29 cellular contexts compared by ENCODE assay signal in the genomic region with DNA sequence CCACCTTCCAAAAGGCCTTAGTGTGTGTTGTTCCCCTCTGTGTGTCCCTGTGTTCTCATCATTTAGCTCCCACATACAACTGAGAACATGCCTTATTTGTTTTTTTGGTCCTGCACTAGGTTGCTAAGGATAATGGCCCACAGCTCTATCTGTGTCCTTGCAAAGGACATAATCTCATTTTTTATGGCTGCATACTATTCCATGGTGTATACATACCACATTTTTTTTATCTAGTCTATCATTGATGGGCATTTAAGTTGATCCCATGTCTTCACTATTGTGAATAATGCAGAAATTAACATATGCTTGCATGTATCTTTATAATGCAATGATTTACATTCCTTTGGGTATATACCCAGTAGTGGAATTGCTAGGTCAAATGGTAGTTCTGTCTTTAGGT.
"Had no signal": no experiment of that assay in that cellular context is flagged by ENCODE, and none has a peak within 500 bp of the region (broad histone marks: within the 10 kb centered on the region; RNA-seq: fewer than 3 reads in every experiment).

No MANE protein-coding gene starts in this region.

- FAIRE-seq: urothelium cell line had no signal

- H3K4me3 Mint-ChIP-seq: stimulated activated effector memory CD8-positive, alpha-beta T cell treated with anti-CD3 and anti-CD28 coated beads, Interleukin-12 subunit alpha, Interleukin-12 subunit beta, amount 100 ng/mL, for 72 hours; stimulated activated memory B cell treated with anti-CD40 and anti-IgM and Interleukin-4, amounts not matched to agents 10 μg/mL and 1 μg/mL and 100 μg/mL, for 72 hours; stimulated activated naive B cell treated with anti-CD40 and anti-IgM and Interleukin-4, amounts not matched to agents 10 μg/mL and 1 μg/mL and 100 μg/mL, for 72 hours; stimulated activated naive CD8-positive, alpha-beta T cell treated with anti-CD3 and anti-CD28 coated beads, Interleukin-15, amount 100 ng/mL, for 72 hours; stimulated activated naive CD8-positive, alpha-beta T cell treated with anti-CD3 and anti-CD28 coated beads, Interleukin-15, Interleukin-2, amounts not matched to agents 100 ng/mL and 50 ng/mL, for 24 hours; type B pancreatic cell had no signal

- H3K4me1 ChIP-seq: stomach, suprapubic skin, testis, thyroid gland, tibial artery, tibial nerve, transverse colon, upper lobe of left lung, upper lobe of right lung, uterus, vagina had no signal

- H3K27me3 Mint-ChIP-seq: stimulated activated memory B cell treated with anti-CD40 and anti-IgM and Interleukin-4, amounts not matched to agents 10 μg/mL and 1 μg/mL and 100 μg/mL, for 72 hours; stimulated activated naive B cell treated with anti-CD40 and anti-IgM and Interleukin-4, amounts not matched to agents 10 μg/mL and 1 μg/mL and 100 μg/mL, for 72 hours; stimulated activated naive CD8-positive, alpha-beta T cell treated with anti-CD3 and anti-CD28 coated beads, Interleukin-15, amount 100 ng/mL, for 72 hours; stimulated activated naive CD8-positive, alpha-beta T cell treated with anti-CD3 and anti-CD28 coated beads, Interleukin-15, Interleukin-2, amounts not matched to agents 100 ng/mL and 50 ng/mL, for 24 hours; type B pancreatic cell had no signal

- H3K4me3 ChIP-seq: stomach, suprapubic skin, testis, thoracic aorta, thyroid gland, tibial artery, tibial nerve, transverse colon, upper lobe of left lung, upper lobe of right lung, uterus, vagina had no signal

- H3K36me3 Mint-ChIP-seq: stimulated activated effector memory CD8-positive, alpha-beta T cell treated with anti-CD3 and anti-CD28 coated beads, Interleukin-12 subunit alpha, Interleukin-12 subunit beta, amount 100 ng/mL, for 72 hours; type B pancreatic cell had no signal

- H3K4me1 Mint-ChIP-seq: stimulated activated effector memory CD8-positive, alpha-beta T cell treated with anti-CD3 and anti-CD28 coated beads, Interleukin-12 subunit alpha, Interleukin-12 subunit beta, amount 100 ng/mL, for 72 hours; stimulated activated naive CD8-positive, alpha-beta T cell treated with anti-CD3 and anti-CD28 coated beads, Interleukin-15, amount 100 ng/mL, for 72 hours had no signal

- H3K27ac Mint-ChIP-seq: stimulated activated effector memory CD8-positive, alpha-beta T cell treated with anti-CD3 and anti-CD28 coated beads, Interleukin-12 subunit alpha, Interleukin-12 subunit beta, amount 100 ng/mL, for 72 hours; stimulated activated memory B cell treated with anti-CD40 and anti-IgM and Interleukin-4, amounts not matched to agents 10 μg/mL and 1 μg/mL and 100 μg/mL, for 72 hours; stimulated activated naive B cell treated with anti-CD40 and anti-IgM and Interleukin-4, amounts not matched to agents 10 μg/mL and 1 μg/mL and 100 μg/mL, for 72 hours; stimulated activated naive CD8-positive, alpha-beta T cell treated with anti-CD3 and anti-CD28 coated beads, Interleukin-15, amount 100 ng/mL, for 72 hours; stimulated activated naive CD8-positive, alpha-beta T cell treated with anti-CD3 and anti-CD28 coated beads, Interleukin-15, Interleukin-2, amounts not matched to agents 100 ng/mL and 50 ng/mL, for 24 hours; type B pancreatic cell had no signal

- H3K9me3 ChIP-seq: testis, thyroid gland, uterus, vagina had no signal

- H3K36me3 ChIP-seq: stomach, suprapubic skin, thoracic aorta, thyroid gland, tibial artery, tibial nerve, transverse colon, upper lobe of left lung, upper lobe of right lung, uterus, vagina had no signal

- DNase-seq: stimulated activated CD4-positive, alpha-beta T cell treated with anti-CD3 and anti-CD28 coated beads, Interleukin-2, amount 100 ng/mL, for 48 hours; stimulated activated CD4-positive, alpha-beta T cell treated with anti-CD3 and anti-CD28 coated beads, Interleukin-4, amount 100 ng/mL, for 1 hour; stimulated activated CD4-positive, alpha-beta T cell treated with anti-CD3 and anti-CD28 coated beads, Interleukin-4, amount 100 ng/mL, for 24 hours; stimulated activated CD4-positive, alpha-beta T cell treated with anti-CD3 and anti-CD28 coated beads, Interleukin-4, amount 100 ng/mL, for 4 hours; stimulated activated CD8-positive, alpha-beta memory T cell treated with anti-CD3 and anti-CD28 coated beads, Interleukin-4, amount 100 ng/mL, for 48 hours; stimulated activated naive B cell treated with anti-CD40 and anti-IgM and Interleukin-4, amounts not matched to agents 10 μg/mL and 1 μg/mL and 100 μg/mL, for 72 hours; stimulated activated naive CD4-positive, alpha-beta T cell; stimulated activated naive CD4-positive, alpha-beta T cell treated with Interleukin-2 at 50 U/mL for 16 hours; stimulated activated naive CD8-positive, alpha-beta T cell treated with anti-CD3 and anti-CD28 coated beads, Interleukin-15, amount 100 ng/mL, for 72 hours; stimulated activated naive CD8-positive, alpha-beta T cell treated with anti-CD3 and anti-CD28 coated beads, Interleukin-15, Interleukin-2, amounts not matched to agents 100 U/mL and 50 U/mL, for 24 hours; stomach; substantia nigra; testis; thyroid gland; tibial artery; transverse colon; trophoblast cell; upper lobe of left lung; upper lobe of right lung; uterus had no signal

- H3K27ac ChIP-seq: stomach, suprapubic skin, testis, thoracic aorta, thyroid gland, tibial artery, tibial nerve, transverse colon, upper lobe of left lung, upper lobe of right lung, uterus, vagina had no signal

- ATAC-seq: stimulated activated effector memory CD8-positive, alpha-beta T cell treated with anti-CD3 and anti-CD28 coated beads, Interleukin-12 subunit alpha, Interleukin-12 subunit beta, amount 100 ng/mL, for 72 hours; stimulated activated memory B cell treated with anti-CD40 and anti-IgM and Interleukin-4, amounts not matched to agents 10 μg/mL and 1 μg/mL and 100 μg/mL, for 72 hours; stimulated activated naive B cell treated with anti-CD40 and anti-IgM and Interleukin-4, amounts not matched to agents 10 μg/mL and 1 μg/mL and 100 μg/mL, for 72 hours; stimulated activated naive CD8-positive, alpha-beta T cell treated with anti-CD3 and anti-CD28 coated beads, Interleukin-15, amount 100 ng/mL, for 72 hours; stimulated activated naive CD8-positive, alpha-beta T cell treated with anti-CD3 and anti-CD28 coated beads, Interleukin-15, Interleukin-2, amounts not matched to agents 100 U/mL and 50 U/mL, for 24 hours; upper lobe of right lung had no signal

- H3K27me3 ChIP-seq: stomach, suprapubic skin, testis, thyroid gland, tibial artery, tibial nerve, transverse colon, upper lobe of left lung, upper lobe of right lung, uterus, vagina had no signal
